11 cellular contexts compared by ENCODE assay signal in genomic region chr17:18041776-18042175, GRCh38. TPM values are rescaled to one million over a fixed set of nuclear protein-coding genes. Genes with fewer than 3 reads are reported as not detected.
A peak's percentile ranks its signal among the peaks of the same experiment; 100 is the strongest.
DNase-seq lines count a peak whose midpoint lies in the region; ATAC-seq, FAIRE-seq and TF ChIP-seq lines count a peak whose summit lies in the region.
"Had no signal": no experiment of that assay in that cellular context is flagged by ENCODE, and none has a peak within 500 bp of the region (broad histone marks: within the 10 kb centered on the region; RNA-seq: fewer than 3 reads in every experiment).

No MANE protein-coding gene starts in this region.

- CTCF ChIA-PET in activated CD8-positive, alpha-beta T cell treated with anti-CD3 and anti-CD28 coated beads for 36 hours (lab: Charles Lee) = interaction anchor here (1.3 kb wide), 2 partner anchors 57 to 151 kb away, joined by 3 read pairs; no protein-coding TSS in a partner anchor

- no peak overlapping the region for H3K27ac Mint-ChIP-seq in activated CD8-positive, alpha-beta T cell treated with anti-CD3 and anti-CD28 coated beads for 36 hours
- H3K27ac Mint-ChIP-seq in memory B cell (no peak overlapping the region), CD14-positive monocyte (peak overlapping the region in 2 of 7 donors; percentile 6 to 32)

- peaks cover 42% of the 10 kb centered on the region for H3K4me1 Mint-ChIP-seq in activated CD8-positive, alpha-beta T cell treated with anti-CD3 and anti-CD28 coated beads for 36 hours (ENCODE audit: low read depth)
- H3K4me1 Mint-ChIP-seq in memory B cell (peaks cover 35% of the 10 kb centered on the region), CD14-positive monocyte (peaks cover 43% of the 10 kb centered on the region)

- peaks cover 6% of the 10 kb centered on the region for H3K36me3 Mint-ChIP-seq in activated CD8-positive, alpha-beta T cell treated with anti-CD3 and anti-CD28 coated beads for 36 hours (ENCODE audit: low read depth)
- H3K36me3 Mint-ChIP-seq in memory B cell (peaks cover 2% of the 10 kb centered on the region), CD14-positive monocyte (peaks cover 6 to 12% of the 10 kb centered on the region in 2 donors)

- TF ChIP-seq POLR2A in GM12891 (IDR thresholded peaks at IDR 0.05; ENCODE audit: low read depth, low read length) = no peak

- H3K4me3 Mint-ChIP-seq in activated CD8-positive, alpha-beta T cell treated with anti-CD3 and anti-CD28 coated beads for 36 hours = peak overlapping the region; percentile 95
- H3K4me3 Mint-ChIP-seq in memory B cell (peak overlapping the region; percentile 52), CD14-positive monocyte (no peak overlapping the region)

- TF ChIP-seq CTCF in AG09309 (IDR thresholded peaks at IDR 0.05; ENCODE audit: control insufficient read depth, insufficient read depth, low read depth, low read length, missing control alignments) = no peak
- no peak for TF ChIP-seq CTCF in activated CD8-positive, alpha-beta T cell treated with anti-CD3 and anti-CD28 coated beads for 36 hours (IDR thresholded peaks at IDR 0.05)
- no peak for TF ChIP-seq CTCF in CD14-positive monocyte (IDR thresholded peaks at IDR 0.05)

- intact Hi-C loops in activated CD8-positive, alpha-beta T cell treated with anti-CD3 and anti-CD28 coated beads for 36 hours (cut with micrococcal nuclease) = no loop called here
- intact Hi-C loops in CD14-positive monocyte (cut with micrococcal nuclease) = no loop called here

- POLR2A ChIA-PET in activated CD8-positive, alpha-beta T cell treated with anti-CD3 and anti-CD28 coated beads for 36 hours (lab: Charles Lee) = interaction anchor here (1.2 kb wide), 1 partner anchor 29 kb away, joined by 3 read pairs; no protein-coding TSS in a partner anchor

- no peaks in the 10 kb centered on the region for H3K27me3 Mint-ChIP-seq in activated CD8-positive, alpha-beta T cell treated with anti-CD3 and anti-CD28 coated beads for 36 hours
- H3K27me3 Mint-ChIP-seq in memory B cell (no peaks in the 10 kb centered on the region), CD14-positive monocyte (ENCODE audit: low read depth in 3 of 3) (peaks cover 0 to 2% (median 0%) of the 10 kb centered on the region in 3 donors)

- DNase-seq in AG09309 (ENCODE audit: low read depth) (peak; percentile 78), GM12891 (ENCODE audit: insufficient read length, low spot score) (no peak), memory B cell (ENCODE audit: low spot score in 2 of 2) (no peak), CD14-positive monocyte (ENCODE audit: low spot score) (no peak)
- DNase-seq in activated CD8-positive, alpha-beta T cell treated with anti-CD3 and anti-CD28 coated beads for 36 hours = peak; percentile 15
- DNase-seq: activated naive CD4-positive, alpha-beta T cell treated with Interleukin-2 at 50 U/mL for 16 hours; foreskin melanocyte; NCI-H1694 had no signal

- FAIRE-seq in GM12891 (lab: Jason Lieb, UNC) = peak; percentile 9

- H3K9me3 Mint-ChIP-seq in activated CD8-positive, alpha-beta T cell treated with anti-CD3 and anti-CD28 coated beads for 36 hours = no peaks in the 10 kb centered on the region
- H3K9me3 Mint-ChIP-seq in memory B cell (no peaks in the 10 kb centered on the region), CD14-positive monocyte (no peaks in the 10 kb centered on the region)

- no peak for ATAC-seq in activated CD8-positive, alpha-beta T cell treated with anti-CD3 and anti-CD28 coated beads for 36 hours
- ATAC-seq in memory B cell (ENCODE audit: low read depth) (no peak), GM19023 (IDR thresholded peaks at IDR 0.05; ENCODE audit: unreplicated experiment) (no peak), HG02938 (IDR thresholded peaks at IDR 0.05; ENCODE audit: unreplicated experiment) (no peak), GM18873 (IDR thresholded peaks at IDR 0.05; ENCODE audit: low FRiP score, unreplicated experiment) (no peak)

- H3K4me3 ChIP-seq in AG09309 (ENCODE audit: control insufficient read depth, low read depth, low read length) = no peak overlapping the region

TF ChIP-seq in GM12891, 5 proteins besides CTCF, POLR2A, EP300 and RAD21:
- TF ChIP-seq TAF1 (IDR thresholded peaks at IDR 0.05; ENCODE audit: low read depth, low read length) (no peak), POLR2AphosphoS5 (IDR thresholded peaks at IDR 0.05; ENCODE audit: low read depth, low read length) (no peak), PAX5 (IDR thresholded peaks at IDR 0.05; ENCODE audit: insufficient read depth, low read length, severe bottlenecking) (no peak), SPI1 (IDR thresholded peaks at IDR 0.05; ENCODE audit: low read depth, low read length) (no peak), POU2F2 (IDR thresholded peaks at IDR 0.05; ENCODE audit: low read depth, low read length) (no peak)

RNA-seq across cellular contexts. Expression of gene GID4, which starts 2.6 kb away (rescaled TPM):
- 2.7 TPM for polyA plus RNA-seq in GM12891 (2012; ENCODE audit: low read depth, missing spikeins)
- total RNA-seq in activated CD8-positive, alpha-beta T cell treated with anti-CD3 and anti-CD28 coated beads for 36 hours = 1 to 10 TPM; 8.7 to 9.1 TPM
- polyA plus RNA-seq in CD14-positive monocyte = 1 to 10 TPM; 4.4 to 6.0 TPM

RNA-seq across cellular contexts. Expression of gene ATPAF2, which starts 2.8 kb away (rescaled TPM):
- 18.9 TPM for polyA plus RNA-seq in GM12891 (2012; ENCODE audit: low read depth, missing spikeins)
- total RNA-seq in activated CD8-positive, alpha-beta T cell treated with anti-CD3 and anti-CD28 coated beads for 36 hours = 10 to 100 TPM; 28.5 to 29.7 TPM
- 10 to 100 TPM; 44.9 to 50.8 TPM for polyA plus RNA-seq in CD14-positive monocyte

RNA-seq across cellular contexts. Expression of gene DRG2, which starts 46.0 kb away (rescaled TPM):
- 30.3 TPM for polyA plus RNA-seq in GM12891 (2012; ENCODE audit: low read depth, missing spikeins)
- 10 to 100 TPM; 45.0 to 45.1 TPM for total RNA-seq in activated CD8-positive, alpha-beta T cell treated with anti-CD3 and anti-CD28 coated beads for 36 hours
- 10 to 100 TPM; 26.9 to 32.0 TPM for polyA plus RNA-seq in CD14-positive monocyte

Comparison
In these comparisons a context has a peak if more than half of its experiments do, and no peak if none do; other contexts are left out.
1. DNase-seq: peak in AG09309 (single experiment) and activated CD8-positive, alpha-beta T cell treated with anti-CD3 and anti-CD28 coated beads for 36 hours (single experiment); none in GM12891 (single experiment), memory B cell (0 of 2) and CD14-positive monocyte (single experiment).
2. H3K4me3 Mint-ChIP-seq: peak in activated CD8-positive, alpha-beta T cell treated with anti-CD3 and anti-CD28 coated beads for 36 hours (single experiment) and memory B cell (single experiment); none in CD14-positive monocyte (0 of 2).